11 cellular contexts compared by ENCODE assay signal in the genomic region with DNA sequence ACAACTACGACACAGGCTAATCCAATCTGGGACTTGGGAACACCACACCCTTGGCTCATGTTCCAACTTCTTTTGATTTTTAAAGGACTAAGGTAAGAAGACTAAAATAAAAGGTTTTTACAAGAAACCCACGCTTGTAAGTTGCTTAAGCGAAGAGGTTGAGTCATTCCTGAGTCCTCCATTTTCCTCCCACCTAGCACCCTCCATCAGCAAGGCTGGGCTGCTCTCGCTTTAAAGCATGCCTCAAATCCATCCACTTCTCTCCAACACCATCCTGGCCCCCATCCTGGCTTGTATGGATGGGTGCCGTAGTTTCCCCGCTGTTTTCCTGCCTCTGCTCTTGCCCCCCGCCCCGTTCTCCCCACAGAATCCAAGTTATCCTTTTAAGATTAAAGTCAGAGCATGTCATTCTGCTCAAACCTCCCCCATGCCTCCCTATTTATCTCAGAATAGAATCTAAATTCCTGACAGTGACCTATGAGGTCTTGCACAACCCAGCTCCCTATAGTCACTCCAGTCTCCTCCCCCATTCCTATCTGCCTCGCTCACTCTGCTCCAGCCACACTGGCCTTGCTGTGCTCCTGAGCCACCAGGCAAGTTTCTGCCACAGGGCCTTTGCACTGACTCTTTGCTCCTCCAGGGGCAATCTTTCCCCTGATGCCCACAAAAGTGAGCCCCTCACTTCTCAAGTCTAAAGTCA. TPM values are rescaled to one million over a fixed set of nuclear protein-coding genes. Genes with fewer than 3 reads are reported as not detected.
DNase-seq lines count a peak whose midpoint lies in the region; ATAC-seq and TF ChIP-seq lines count a peak whose summit lies in the region.
"Had no signal": no experiment of that assay in that cellular context is flagged by ENCODE, and none has a peak within 500 bp of the region (broad histone marks: within the 10 kb centered on the region; RNA-seq: fewer than 3 reads in every experiment).

No MANE protein-coding gene starts in this region.

- H3K4me3 ChIP-seq in HCT116 (replicated peaks in 1 of 2; ENCODE audit: low read depth in 1 of 2, low read length in 2 of 2) = peak overlapping the region in 1 of 2 experiments; percentile 32; a peak in 2 of 4 replicates

- H3K27ac ChIP-seq in HCT116 (ENCODE audit: low read depth, low read length) (peak overlapping the region; percentile 63), foreskin keratinocyte (no peak overlapping the region)

- H4K20me1 ChIP-seq in HCT116 (ENCODE audit: insufficient read depth) = no peaks in the 10 kb centered on the region

- H2AFZ ChIP-seq in HCT116 (ENCODE audit: low read depth, low read length, poor library complexity, severe bottlenecking) = no peak overlapping the region

- no peak for TF ChIP-seq POLR2A in HCT116 (IDR thresholded peaks at IDR 0.05; ENCODE audit: borderline replicate concordance, extremely low read depth, insufficient read depth, insufficient read length)

- BruUV-seq in HCT116 (replicated peaks; lab: Mats Ljungman, UMichigan) = no TSS peak

- H3K27me3 Mint-ChIP-seq in stimulated activated memory B cell treated with anti-CD40 and anti-IgM and Interleukin-4, amounts not matched to agents 10 μg/mL and 1 μg/mL and 100 μg/mL, for 72 hours = no peaks in the 10 kb centered on the region
- H3K27me3 Mint-ChIP-seq in natural killer cell (ENCODE audit: low read depth in 2 of 2) = peaks cover 0 to 3% of the 10 kb centered on the region in 2 donors
- H3K27me3 Mint-ChIP-seq: effector memory CD8-positive, alpha-beta T cell had no signal

- peaks cover 5% of the 10 kb centered on the region for H3K9me3 Mint-ChIP-seq in stimulated activated memory B cell treated with anti-CD40 and anti-IgM and Interleukin-4, amounts not matched to agents 10 μg/mL and 1 μg/mL and 100 μg/mL, for 72 hours
- H3K9me3 Mint-ChIP-seq in activated naive CD4-positive, alpha-beta T cell treated with anti-CD3 and anti-CD28 coated beads, Interleukin-2, amount 50 U/mL, for 72 hours = no peaks in the 10 kb centered on the region
- H3K9me3 Mint-ChIP-seq in natural killer cell = peaks cover 4 to 6% of the 10 kb centered on the region in 2 donors
- peaks cover 5% of the 10 kb centered on the region for H3K9me3 Mint-ChIP-seq in stimulated activated effector memory CD8-positive, alpha-beta T cell treated with anti-CD3 and anti-CD28 coated beads, Interleukin-12 subunit alpha, Interleukin-12 subunit beta, amount 100 ng/mL, for 72 hours

- H3K9ac ChIP-seq in HCT116 (ENCODE audit: low read length) = peak overlapping the region; percentile 25

- TF ChIP-seq CTCF in HCT116 (IDR thresholded peaks at IDR 0.05 in 2 of 3, conservative IDR thresholded peaks at IDR 0.05 in 1 of 3; ENCODE audit: borderline replicate concordance in 1 of 3, insufficient read depth in 1 of 3, low read depth in 2 of 3, low read length in 2 of 3) (no peak), foreskin keratinocyte (conservative IDR thresholded peaks at IDR 0.05) (no peak), natural killer cell (IDR thresholded peaks at IDR 0.05) (no peak)

- H3K36me3 ChIP-seq in HCT116 (ENCODE audit: control insufficient read depth in 1 of 2, insufficient read depth in 2 of 2, low read length in 2 of 2) = peaks cover 0 to 8% of the 10 kb centered on the region in 2 experiments; a peak in 1 of 4 replicates

- ATAC-seq in HCT116 (peak; percentile 74), foreskin keratinocyte (peak; percentile 93), natural killer cell (no peak)
- no peak for ATAC-seq in stimulated activated memory B cell treated with anti-CD40 and anti-IgM and Interleukin-4, amounts not matched to agents 10 μg/mL and 1 μg/mL and 100 μg/mL, for 72 hours
- no peak for ATAC-seq in activated naive CD4-positive, alpha-beta T cell treated with anti-CD3 and anti-CD28 coated beads, Interleukin-2, amount 50 U/mL, for 72 hours
- ATAC-seq in stimulated activated effector memory CD8-positive, alpha-beta T cell treated with anti-CD3 and anti-CD28 coated beads, Interleukin-12 subunit alpha, Interleukin-12 subunit beta, amount 100 ng/mL, for 72 hours = no peak
- ATAC-seq: effector memory CD8-positive, alpha-beta T cell had no signal

- H3K79me2 ChIP-seq in HCT116 (ENCODE audit: insufficient read depth, low read length) = peaks cover 76% of the 10 kb centered on the region

- H3K27me3 ChIP-seq in HCT116 (ENCODE audit: insufficient read depth, low read length) (no peaks in the 10 kb centered on the region), foreskin keratinocyte (no peaks in the 10 kb centered on the region)

- intact Hi-C loops in HCT116 (cut with micrococcal nuclease) (loop anchor here (5.0 kb wide), 1 partner anchor 68 kb away; no protein-coding TSS in a partner anchor), natural killer cell (cut with micrococcal nuclease) (no loop called here)

- no peak overlapping the region for H3K4me3 Mint-ChIP-seq in stimulated activated memory B cell treated with anti-CD40 and anti-IgM and Interleukin-4, amounts not matched to agents 10 μg/mL and 1 μg/mL and 100 μg/mL, for 72 hours
- H3K4me3 Mint-ChIP-seq in natural killer cell = no peak overlapping the region
- H3K4me3 Mint-ChIP-seq in stimulated activated effector memory CD8-positive, alpha-beta T cell treated with anti-CD3 and anti-CD28 coated beads, Interleukin-12 subunit alpha, Interleukin-12 subunit beta, amount 100 ng/mL, for 72 hours = no peak overlapping the region
- H3K4me3 Mint-ChIP-seq: effector memory CD8-positive, alpha-beta T cell had no signal

- CTCF ChIA-PET in HCT116 (lab: Charles Lee) = no interaction called here

- TF ChIP-seq RAD21 in HCT116 (IDR thresholded peaks at IDR 0.05; ENCODE audit: low read depth) = no peak

- H3K27ac Mint-ChIP-seq in stimulated activated memory B cell treated with anti-CD40 and anti-IgM and Interleukin-4, amounts not matched to agents 10 μg/mL and 1 μg/mL and 100 μg/mL, for 72 hours = peak overlapping the region; percentile 9
- no peak overlapping the region for H3K27ac Mint-ChIP-seq in activated naive CD4-positive, alpha-beta T cell treated with anti-CD3 and anti-CD28 coated beads, Interleukin-2, amount 50 U/mL, for 72 hours
- H3K27ac Mint-ChIP-seq in natural killer cell = no peak overlapping the region
- no peak overlapping the region for H3K27ac Mint-ChIP-seq in stimulated activated effector memory CD8-positive, alpha-beta T cell treated with anti-CD3 and anti-CD28 coated beads, Interleukin-12 subunit alpha, Interleukin-12 subunit beta, amount 100 ng/mL, for 72 hours

- peaks cover 11% of the 10 kb centered on the region for H3K36me3 Mint-ChIP-seq in stimulated activated memory B cell treated with anti-CD40 and anti-IgM and Interleukin-4, amounts not matched to agents 10 μg/mL and 1 μg/mL and 100 μg/mL, for 72 hours
- no peaks in the 10 kb centered on the region for H3K36me3 Mint-ChIP-seq in activated naive CD4-positive, alpha-beta T cell treated with anti-CD3 and anti-CD28 coated beads, Interleukin-2, amount 50 U/mL, for 72 hours
- H3K36me3 Mint-ChIP-seq in natural killer cell = no peaks in the 10 kb centered on the region
- H3K36me3 Mint-ChIP-seq in stimulated activated effector memory CD8-positive, alpha-beta T cell treated with anti-CD3 and anti-CD28 coated beads, Interleukin-12 subunit alpha, Interleukin-12 subunit beta, amount 100 ng/mL, for 72 hours = no peaks in the 10 kb centered on the region

- peaks cover 0 to 8% of the 10 kb centered on the region in 2 experiments; a peak in 1 of 4 replicates for H3K9me3 ChIP-seq in HCT116 (ENCODE audit: control insufficient read depth in 1 of 2, insufficient read depth in 1 of 2, low read depth in 1 of 2, low read length in 2 of 2)

- DNase-seq in HCT116 (ENCODE audit: low read depth, low spot score) (no peak), SW480 (ENCODE audit: low spot score) (peak; percentile 52), foreskin keratinocyte (peak; percentile 87 to 92), natural killer cell (no peak), NCI-H1417 treated with DMSO at 0.1 percent for 48 hours (lab: John Stamatoyannopoulos, UW) (no peak)
- DNase-seq in activated naive CD4-positive, alpha-beta T cell treated with anti-CD3 and anti-CD28 coated beads, Interleukin-2, amount 50 U/mL, for 72 hours (ENCODE audit: low spot score in 2 of 2) = no peak
- DNase-seq in stimulated activated effector memory CD8-positive, alpha-beta T cell treated with anti-CD3 and anti-CD28 coated beads, Interleukin-12 subunit alpha, Interleukin-12 subunit beta, amount 100 ng/mL, for 72 hours (ENCODE audit: low spot score in 2 of 2) = no peak
- DNase-seq: activated CD4-positive, CD25-positive, alpha-beta regulatory T cell; effector memory CD8-positive, alpha-beta T cell; stimulated activated CD4-positive, alpha-beta T cell treated with anti-CD3 and anti-CD28 coated beads, Interleukin-15, amount 100 ng/mL, for 24 hours had no signal

- RAD21 ChIA-PET in HCT116 (lab: Charles Lee; ENCODE audit: low non-redundant PET in 1 of 2, low total read pairs in 2 of 2, uncharacterized antibody in 2 of 2, unreplicated experiment in 2 of 2) = no interaction called here

- H3K4me2 ChIP-seq in HCT116 (ENCODE audit: low read length) = peak overlapping the region; percentile 70

- peaks cover 21% of the 10 kb centered on the region for H3K4me1 Mint-ChIP-seq in stimulated activated memory B cell treated with anti-CD40 and anti-IgM and Interleukin-4, amounts not matched to agents 10 μg/mL and 1 μg/mL and 100 μg/mL, for 72 hours
- no peaks in the 10 kb centered on the region for H3K4me1 Mint-ChIP-seq in natural killer cell
- H3K4me1 Mint-ChIP-seq in stimulated activated effector memory CD8-positive, alpha-beta T cell treated with anti-CD3 and anti-CD28 coated beads, Interleukin-12 subunit alpha, Interleukin-12 subunit beta, amount 100 ng/mL, for 72 hours = peaks cover 19% of the 10 kb centered on the region

- POLR2A ChIA-PET in HCT116 (lab: Charles Lee) = no interaction called here

- H3K4me1 ChIP-seq in HCT116 (ENCODE audit: control insufficient read depth in 1 of 2, insufficient read depth in 2 of 2, low read length in 2 of 2) (peaks cover 44 to 69% of the 10 kb centered on the region in 2 experiments), foreskin keratinocyte (peaks cover 5% of the 10 kb centered on the region)

- H3K9me2 ChIP-seq in HCT116 (ENCODE audit: insufficient read depth) = no peaks in the 10 kb centered on the region

TF ChIP-seq in HCT116, 20 proteins besides CTCF, POLR2A, EP300 and RAD21:
- peak; percentile 91 for TF ChIP-seq CEBPB (IDR thresholded peaks at IDR 0.05; ENCODE audit: low read depth)
- 0 out of 2 replicates have a peak, but pooled peaks have one; percentile 5 for TF ChIP-seq SP1 (IDR thresholded peaks at IDR 0.05; ENCODE audit: low read depth)
- no peak for TF ChIP-seq SRF (IDR thresholded peaks at IDR 0.05; ENCODE audit: low read depth)

RNA-seq across cellular contexts. Expression of gene SCARB1, which starts 34.5 kb away (rescaled TPM):
- total RNA-seq in HCT116 (2021; ENCODE audit: unreplicated experiment) (95.5 TPM), foreskin keratinocyte (48.4 and 52.1 TPM in 2 replicates), natural killer cell (1 to 10 TPM; 1.1 to 2.7 (median 1.3) TPM)
- polyA plus RNA-seq in HCT116 (2012) = 114 and 120 TPM in 2 replicates
- polyA plus RNA-seq in foreskin keratinocyte = 69.5 and 69.7 TPM in 2 replicates
- total RNA-seq in activated naive CD4-positive, alpha-beta T cell treated with anti-CD3 and anti-CD28 coated beads, Interleukin-2, amount 50 U/mL, for 72 hours = 10 to 100 TPM; 15.3 to 23.6 TPM

Comparison
In these comparisons a context has a peak if more than half of its experiments do, and no peak if none do; other contexts are left out.
1. ATAC-seq: peak in HCT116 (single experiment) and foreskin keratinocyte (single experiment); none in stimulated activated memory B cell treated with anti-CD40 and anti-IgM and Interleukin-4, amounts not matched to agents 10 μg/mL and 1 μg/mL and 100 μg/mL, for 72 hours (single experiment), activated naive CD4-positive, alpha-beta T cell treated with anti-CD3 and anti-CD28 coated beads, Interleukin-2, amount 50 U/mL, for 72 hours (0 of 2), natural killer cell (0 of 3) and stimulated activated effector memory CD8-positive, alpha-beta T cell treated with anti-CD3 and anti-CD28 coated beads, Interleukin-12 subunit alpha, Interleukin-12 subunit beta, amount 100 ng/mL, for 72 hours (single experiment).
2. DNase-seq: peak in SW480 (single experiment) and foreskin keratinocyte (2 of 2); none in HCT116 (single experiment), activated naive CD4-positive, alpha-beta T cell treated with anti-CD3 and anti-CD28 coated beads, Interleukin-2, amount 50 U/mL, for 72 hours (0 of 2), natural killer cell (single experiment), NCI-H1417 treated with DMSO at 0.1 percent for 48 hours (single experiment) and stimulated activated effector memory CD8-positive, alpha-beta T cell treated with anti-CD3 and anti-CD28 coated beads, Interleukin-12 subunit alpha, Interleukin-12 subunit beta, amount 100 ng/mL, for 72 hours (0 of 2).
3. RNA of gene SCARB1, which starts 34.5 kb away (total RNA-seq): 95.5 TPM in HCT116 (single experiment), 48.4 to 52.1 TPM in foreskin keratinocyte and 15.3 to 23.6 TPM in activated naive CD4-positive, alpha-beta T cell treated with anti-CD3 and anti-CD28 coated beads, Interleukin-2, amount 50 U/mL, for 72 hours; 1.1 to 2.7 TPM in natural killer cell; every median in the first group is over 4 times any median in the second.